In genomic region chr5:68037541-68037940, GRCh38 we compare ENCODE assay signal across 16 cellular contexts.
"Had no signal": no experiment of that assay in that cellular context is flagged by ENCODE, and none has a peak within 500 bp of the region (broad histone marks: within the 10 kb centered on the region; RNA-seq: fewer than 3 reads in every experiment).

No MANE protein-coding gene starts in this region.

- H3K9me3 Mint-ChIP-seq: activated CD4-positive, alpha-beta T cell treated with anti-CD3 and anti-CD28 coated beads, Interleukin-2, amount 10 ng/mL, durations not matched to agents 7 days and 5 days; activated naive CD8-positive, alpha-beta T cell treated with anti-CD3 and anti-CD28 coated beads for 36 hours; brain; central memory CD8-positive, alpha-beta T cell; memory B cell; naive thymus-derived CD8-positive, alpha-beta T cell; stimulated activated effector memory CD8-positive, alpha-beta T cell treated with anti-CD3 and anti-CD28 coated beads, Interleukin-12 subunit alpha, Interleukin-12 subunit beta, amount 100 ng/mL, for 72 hours had no signal

- H3K4me1 Mint-ChIP-seq: activated CD4-positive, alpha-beta T cell treated with anti-CD3 and anti-CD28 coated beads, Interleukin-2, amount 10 ng/mL, durations not matched to agents 7 days and 5 days; activated naive CD8-positive, alpha-beta T cell treated with anti-CD3 and anti-CD28 coated beads for 36 hours; stimulated activated effector memory CD8-positive, alpha-beta T cell treated with anti-CD3 and anti-CD28 coated beads, Interleukin-12 subunit alpha, Interleukin-12 subunit beta, amount 100 ng/mL, for 72 hours had no signal

- H3K36me3 ChIP-seq: left lung, neutrophil, thyroid gland had no signal

- H3K9me3 ChIP-seq: left lung, neutrophil, thyroid gland had no signal

- H3K4me3 ChIP-seq: left lung, thyroid gland had no signal

- H3K27ac Mint-ChIP-seq: activated CD4-positive, alpha-beta T cell treated with anti-CD3 and anti-CD28 coated beads, Interleukin-2, amount 10 ng/mL, durations not matched to agents 7 days and 5 days; activated naive CD8-positive, alpha-beta T cell treated with anti-CD3 and anti-CD28 coated beads for 36 hours; brain; memory B cell; naive thymus-derived CD8-positive, alpha-beta T cell; stimulated activated effector memory CD8-positive, alpha-beta T cell treated with anti-CD3 and anti-CD28 coated beads, Interleukin-12 subunit alpha, Interleukin-12 subunit beta, amount 100 ng/mL, for 72 hours had no signal

- H3K27me3 Mint-ChIP-seq: activated CD4-positive, alpha-beta T cell treated with anti-CD3 and anti-CD28 coated beads, Interleukin-2, amount 10 ng/mL, durations not matched to agents 7 days and 5 days; activated naive CD8-positive, alpha-beta T cell treated with anti-CD3 and anti-CD28 coated beads for 36 hours; brain; central memory CD8-positive, alpha-beta T cell; memory B cell had no signal

- H3K4me3 Mint-ChIP-seq: activated CD4-positive, alpha-beta T cell treated with anti-CD3 and anti-CD28 coated beads, Interleukin-2, amount 10 ng/mL, durations not matched to agents 7 days and 5 days; activated naive CD8-positive, alpha-beta T cell treated with anti-CD3 and anti-CD28 coated beads for 36 hours; brain; central memory CD8-positive, alpha-beta T cell; memory B cell; naive thymus-derived CD8-positive, alpha-beta T cell; stimulated activated effector memory CD8-positive, alpha-beta T cell treated with anti-CD3 and anti-CD28 coated beads, Interleukin-12 subunit alpha, Interleukin-12 subunit beta, amount 100 ng/mL, for 72 hours had no signal

- ATAC-seq: left lung; naive thymus-derived CD8-positive, alpha-beta T cell; stimulated activated effector memory CD8-positive, alpha-beta T cell treated with anti-CD3 and anti-CD28 coated beads, Interleukin-12 subunit alpha, Interleukin-12 subunit beta, amount 100 ng/mL, for 72 hours had no signal

- H3K36me3 Mint-ChIP-seq: activated naive CD8-positive, alpha-beta T cell treated with anti-CD3 and anti-CD28 coated beads for 36 hours; brain; memory B cell; naive thymus-derived CD8-positive, alpha-beta T cell; stimulated activated effector memory CD8-positive, alpha-beta T cell treated with anti-CD3 and anti-CD28 coated beads, Interleukin-12 subunit alpha, Interleukin-12 subunit beta, amount 100 ng/mL, for 72 hours had no signal

- DNase-seq: activated CD4-positive, alpha-beta T cell treated with anti-CD3 and anti-CD28 coated beads, Interleukin-2, amount 10 ng/mL, durations not matched to agents 7 days and 5 days; activated CD8-positive, alpha-beta memory T cell treated with anti-CD3 and anti-CD28 coated beads for 24 hours; activated gamma-delta T cell treated with Interleukin-2 at 50 U/mL for 16 hours; activated naive CD8-positive, alpha-beta T cell treated with anti-CD3 and anti-CD28 coated beads for 36 hours; effector memory CD4-positive, alpha-beta T cell; hippocampal formation; kidney; left lung; naive thymus-derived CD8-positive, alpha-beta T cell; thyroid gland had no signal

- H3K27ac ChIP-seq: epithelial cell of prostate, left lung, neutrophil, thyroid gland had no signal
